In genomic region chr2:152715854-152716428, GRCh38 we compare ENCODE assay signal across 8 cellular contexts. TPM values are rescaled to one million over a fixed set of nuclear protein-coding genes. Genes with fewer than 3 reads are reported as not detected.
DNase-seq lines count a peak whose midpoint lies in the region; FAIRE-seq and TF ChIP-seq lines count a peak whose summit lies in the region.

No MANE protein-coding gene starts in this region.

- intact Hi-C loops in kidney (cut with DNase I), result no loop called here
- intact Hi-C loops in tibial artery (cut with DNase I; ENCODE audit: low total_unique reads), result no loop called here
- intact Hi-C loops in adrenal gland (cut with DNase I), result no loop called here

- H3K4me1 Mint-ChIP-seq in activated naive CD8-positive, alpha-beta T cell (ENCODE audit: low read depth), result peaks cover 73% of the 10 kb centered on the region

- WGBS in adrenal gland, 4 donors, result 21 to 32% (median 26%) methylated on average over 8 of the region's 8 CpGs

- peak overlapping the region; percentile 100 for H3K27ac Mint-ChIP-seq in activated naive CD8-positive, alpha-beta T cell

- peaks cover 0 to 3% of the 10 kb centered on the region in 2 donors for H3K36me3 ChIP-seq in kidney (ENCODE audit: control insufficient read depth in 1 of 2, insufficient read depth in 2 of 2, low read length in 2 of 2)
- peaks cover 0 to 26% (median 11%) of the 10 kb centered on the region in 3 donors for H3K36me3 ChIP-seq in tibial artery
- H3K36me3 ChIP-seq in adrenal gland (replicated peaks in 1 of 2), result no peaks in the 10 kb centered on the region

- no peak for FAIRE-seq in kidney (lab: Jason Lieb, UNC)

- H3K9me3 ChIP-seq in kidney (ENCODE audit: control insufficient read depth in 1 of 2, low read length in 2 of 2), result no peaks in the 10 kb centered on the region
- no peaks in the 10 kb centered on the region for H3K9me3 ChIP-seq in tibial artery
- H3K9me3 ChIP-seq in adrenal gland (replicated peaks in 1 of 3), result no peaks in the 10 kb centered on the region

- H3K9ac ChIP-seq in kidney (ENCODE audit: low read length in 2 of 2), result peak overlapping the region in 1 of 2 donors; percentile 94

- H3K27me3 Mint-ChIP-seq in activated naive CD8-positive, alpha-beta T cell, result no peaks in the 10 kb centered on the region

- TF ChIP-seq CTCF in kidney (IDR thresholded peaks at IDR 0.05; ENCODE audit: borderline replicate concordance, extremely low read depth, insufficient read depth), result no peak
- TF ChIP-seq CTCF in tibial artery (IDR thresholded peaks at IDR 0.05), result no peak
- TF ChIP-seq CTCF in adrenal gland (IDR thresholded peaks at IDR 0.05), result peak in 2 of 6 experiments; percentile 16 to 23

- H3K9me3 Mint-ChIP-seq in activated naive CD8-positive, alpha-beta T cell (ENCODE audit: low read depth), result no peaks in the 10 kb centered on the region

- peaks cover 4 to 6% of the 10 kb centered on the region in 2 donors for H3K4me1 ChIP-seq in kidney (ENCODE audit: control insufficient read depth in 1 of 2, insufficient read depth in 1 of 2, low read depth in 1 of 2, low read length in 2 of 2)
- peaks cover 0 to 40% (median 19%) of the 10 kb centered on the region in 4 donors for H3K4me1 ChIP-seq in tibial artery
- peaks cover 0 to 46% of the 10 kb centered on the region in 2 donors for H3K4me1 ChIP-seq in adrenal gland (replicated peaks in 1 of 2)

- peak; percentile 1 for DNase-seq in stimulated activated naive CD4-positive, alpha-beta T cell treated with Interleukin-2 at 50 U/mL for 16 hours (lab: John Stamatoyannopoulos, UW)
- DNase-seq in stimulated activated naive CD4-positive, alpha-beta T cell (lab: John Stamatoyannopoulos, UW), result no peak
- DNase-seq in NAMALWA (ENCODE audit: low spot score) (peak; percentile 81), kidney (no peak), tibial artery (no peak), adrenal gland (no peak), NCI-H1092 treated with DMSO at 0.1 percent for 48 hours (lab: John Stamatoyannopoulos, UW) (no peak)

- no peak overlapping the region for H3K27ac ChIP-seq in kidney (ENCODE audit: low read depth in 2 of 2, low read length in 2 of 2)
- H3K27ac ChIP-seq in tibial artery, result peak overlapping the region in 1 of 2 donors; percentile 97
- H3K27ac ChIP-seq in adrenal gland, result no peak overlapping the region

- TF ChIP-seq POLR2A in adrenal gland (IDR thresholded peaks at IDR 0.05), result no peak

- H3K27me3 ChIP-seq in tibial artery, result no peaks in the 10 kb centered on the region
- H3K27me3 ChIP-seq in adrenal gland, result no peaks in the 10 kb centered on the region

- H3K4me3 ChIP-seq in kidney (ENCODE audit: low read length in 2 of 2) (peak overlapping the region; percentile 89 to 99), tibial artery (peak overlapping the region; percentile 90 to 95), adrenal gland (peak overlapping the region in 1 of 4 donors; percentile 97)

- peaks cover 12% of the 10 kb centered on the region for H3K36me3 Mint-ChIP-seq in activated naive CD8-positive, alpha-beta T cell

- peak overlapping the region; percentile 100 for H3K4me3 Mint-ChIP-seq in activated naive CD8-positive, alpha-beta T cell

RNA-seq across cellular contexts. Expression of gene PRPF40A, which starts 1.3 kb away (rescaled TPM):
- 82.7 TPM for total RNA-seq in kidney
- 20.2 TPM for polyA plus RNA-seq in kidney (ENCODE audit: insufficient read depth, low read depth, low replicate concordance)
- 10 to 100 TPM; 45.3 to 90.8 (median 68.9) TPM for total RNA-seq in adrenal gland
- 10 to 100 TPM; 15.6 to 83.0 (median 17.9) TPM for polyA plus RNA-seq in adrenal gland

RNA-seq across cellular contexts. Expression of gene ARL6IP6, which starts 2.5 kb away (rescaled TPM):
- total RNA-seq in kidney (15.5 TPM), adrenal gland (10 to 100 TPM in 5 of 8 donors, 1 to 10 TPM in 3; 5.0 to 21.0 (median 12.9) TPM)
- polyA plus RNA-seq in kidney (ENCODE audit: insufficient read depth, low read depth, low replicate concordance) (9.3 TPM), adrenal gland (10 to 100 TPM in 2 of 3 donors, 1 to 10 TPM in 1; 5.6 to 11.5 (median 11.3) TPM)

Comparison
In these comparisons a context has a peak if more than half of its experiments do, and no peak if none do; other contexts are left out.
1. DNase-seq: peak in stimulated activated naive CD4-positive, alpha-beta T cell treated with Interleukin-2 at 50 U/mL for 16 hours (single experiment) and NAMALWA (single experiment); none in stimulated activated naive CD4-positive, alpha-beta T cell (0 of 6), kidney (single experiment), tibial artery (0 of 2), adrenal gland (0 of 7) and NCI-H1092 treated with DMSO at 0.1 percent for 48 hours (single experiment).